14 cellular contexts compared by ENCODE assay signal in genomic region chr19:18487576-18488402, GRCh38. TPM values are rescaled to one million over a fixed set of nuclear protein-coding genes. Genes with fewer than 3 reads are reported as not detected.
DNase-seq lines count a peak whose midpoint lies in the region; ATAC-seq and TF ChIP-seq lines count a peak whose summit lies in the region.
"Had no signal": no experiment of that assay in that cellular context is flagged by ENCODE, and none has a peak within 500 bp of the region (broad histone marks: within the 10 kb centered on the region; RNA-seq: fewer than 3 reads in every experiment).

No MANE protein-coding gene starts in this region.

- H3K4me1 ChIP-seq in testis (peaks cover 75% of the 10 kb centered on the region), uterus (peaks cover 0 to 12% of the 10 kb centered on the region in 2 donors)

- DNase-seq in activated naive CD4-positive, alpha-beta T cell treated with anti-CD3 and anti-CD28 coated beads, Interleukin-2, amount 50 U/mL, for 72 hours (ENCODE audit: low spot score in 2 of 2), result no peak
- no peak for DNase-seq in activated naive CD4-positive, alpha-beta T cell (lab: John Stamatoyannopoulos, UW)
- DNase-seq in WTC11 (ENCODE audit: low spot score) (no peak), glutamatergic neuron (no peak), testis (peak; percentile 74), KG1 (lab: John Stamatoyannopoulos, UW) (no peak), GF-D8 (lab: John Stamatoyannopoulos, UW) (no peak), uterus (no peak)
- DNase-seq: activated CD4-positive, CD25-positive, alpha-beta regulatory T cell treated with anti-CD3 and anti-CD28 coated beads, Interleukin-2, amount 50 U/mL, for 72 hours; DMS153; left lung; NCI-H1105 treated with DMSO at 0.1 percent for 48 hours; NCI-H345 had no signal

- TF ChIP-seq POLR2A in testis (IDR thresholded peaks at IDR 0.05), result no peak
- no peak for TF ChIP-seq POLR2A in uterus (IDR thresholded peaks at IDR 0.05)

- H3K4me3 Mint-ChIP-seq in WTC11, result no peak overlapping the region
- peak overlapping the region; percentile 57 for H3K4me3 Mint-ChIP-seq in glutamatergic neuron (ENCODE audit: unreplicated experiment)

- 61 to 73% methylated on average over 12 to 17 of the region's 17 CpGs for WGBS in testis, 2 donors

- no peaks in the 10 kb centered on the region for H3K36me3 ChIP-seq in testis (ENCODE audit: low read depth, missing control alignments)
- H3K36me3 ChIP-seq in uterus, result no peaks in the 10 kb centered on the region
- H3K36me3 ChIP-seq: left lung had no signal

- TF ChIP-seq CTCF in WTC11 (IDR thresholded peaks at IDR 0.05) (no peak), glutamatergic neuron (IDR thresholded peaks at IDR 0.05; ENCODE audit: partially characterized antibody, unreplicated experiment) (no peak), testis (IDR thresholded peaks at IDR 0.05) (peak in 1 of 3 experiments; percentile 51), uterus (IDR thresholded peaks at IDR 0.05) (no peak)

- no peaks in the 10 kb centered on the region for H3K27me3 ChIP-seq in testis
- no peaks in the 10 kb centered on the region for H3K27me3 ChIP-seq in uterus
- H3K27me3 ChIP-seq: left lung had no signal

- H3K9me3 Mint-ChIP-seq in activated naive CD4-positive, alpha-beta T cell treated with anti-CD3 and anti-CD28 coated beads, Interleukin-2, amount 50 U/mL, for 72 hours, result no peaks in the 10 kb centered on the region
- H3K9me3 Mint-ChIP-seq in WTC11, result no peaks in the 10 kb centered on the region
- peaks cover 3% of the 10 kb centered on the region for H3K9me3 Mint-ChIP-seq in glutamatergic neuron (ENCODE audit: unreplicated experiment)

- CTCF ChIA-PET in WTC11 (lab: Charles Lee), result interaction anchor here (0.7 to 3.3 kb wide), 22 partner anchors 7 to 359 kb away, joined by 3 to 30 read pairs (median 9); partner anchors contain the start of genes ELL, KXD1, REX1BD and UBA52

- ATAC-seq in activated naive CD4-positive, alpha-beta T cell treated with anti-CD3 and anti-CD28 coated beads, Interleukin-2, amount 50 U/mL, for 72 hours, result no peak
- ATAC-seq in WTC11, result no peak

- intact Hi-C loops in testis (cut with DNase I; ENCODE audit: low total_unique reads) (no loop called here), uterus (cut with DNase I; ENCODE audit: low total_unique reads) (no loop called here)

- no peaks in the 10 kb centered on the region for H3K27me3 Mint-ChIP-seq in WTC11 (ENCODE audit: low read depth)
- peaks cover 12% of the 10 kb centered on the region for H3K27me3 Mint-ChIP-seq in glutamatergic neuron (ENCODE audit: unreplicated experiment)

- H3K4me3 ChIP-seq in testis (no peak overlapping the region), uterus (no peak overlapping the region)
- H3K4me3 ChIP-seq: left lung, smooth muscle cell had no signal

- peak overlapping the region; percentile 25 to 29 for H3K27ac ChIP-seq in testis
- H3K27ac ChIP-seq in uterus, result peak overlapping the region in 1 of 2 donors; percentile 7

- no peaks in the 10 kb centered on the region for H3K9me3 ChIP-seq in testis
- no peaks in the 10 kb centered on the region for H3K9me3 ChIP-seq in uterus
- H3K9me3 ChIP-seq: left lung had no signal

- peak overlapping the region; percentile 27 to 82 for H3K27ac Mint-ChIP-seq in activated naive CD4-positive, alpha-beta T cell treated with anti-CD3 and anti-CD28 coated beads, Interleukin-2, amount 50 U/mL, for 72 hours
- H3K27ac Mint-ChIP-seq in WTC11, result peak overlapping the region; percentile 60; the same call in 1 of the 2 replicates
- no peak overlapping the region for H3K27ac Mint-ChIP-seq in glutamatergic neuron (ENCODE audit: unreplicated experiment)

- POLR2A ChIA-PET in WTC11 (lab: Charles Lee), result interaction anchor here (1.3 kb wide), 1 partner anchor 14 kb away, joined by 3 read pairs; no protein-coding TSS in a partner anchor

- peaks cover 32% of the 10 kb centered on the region for H3K4me1 Mint-ChIP-seq in WTC11
- peaks cover 25% of the 10 kb centered on the region for H3K4me1 Mint-ChIP-seq in glutamatergic neuron (ENCODE audit: low read depth, unreplicated experiment)

- no peaks in the 10 kb centered on the region for H3K36me3 Mint-ChIP-seq in activated naive CD4-positive, alpha-beta T cell treated with anti-CD3 and anti-CD28 coated beads, Interleukin-2, amount 50 U/mL, for 72 hours
- H3K36me3 Mint-ChIP-seq in WTC11 (no peaks in the 10 kb centered on the region), glutamatergic neuron (ENCODE audit: unreplicated experiment) (no peaks in the 10 kb centered on the region)

TF ChIP-seq in WTC11, 78 proteins besides CTCF, POLR2A, EP300 and RAD21 (continues in another document):
- TF ChIP-seq TP53 (CRISPR knock-in tag; IDR thresholded peaks at IDR 0.05) (no peak), ZNF532 (CRISPR knock-in tag; IDR thresholded peaks at IDR 0.05; ENCODE audit: borderline replicate concordance) (no peak), GABPB1 (CRISPR knock-in tag; IDR thresholded peaks at IDR 0.05) (no peak), ZBTB21 (CRISPR knock-in tag; IDR thresholded peaks at IDR 0.05; ENCODE audit: borderline replicate concordance) (no peak), SMAD4 (CRISPR knock-in tag; IDR thresholded peaks at IDR 0.05) (no peak), E2F1 (CRISPR knock-in tag; IDR thresholded peaks at IDR 0.05) (no peak), SP1 (CRISPR knock-in tag; conservative IDR thresholded peaks at IDR 0.05) (no peak), E2F4 (CRISPR knock-in tag; IDR thresholded peaks at IDR 0.05; ENCODE audit: borderline replicate concordance, low read depth) (no peak)

RNA-seq across cellular contexts. Expression of gene ELL, which starts 34.1 kb away (rescaled TPM):
- total RNA-seq in activated naive CD4-positive, alpha-beta T cell treated with anti-CD3 and anti-CD28 coated beads, Interleukin-2, amount 50 U/mL, for 72 hours, result 10 to 100 TPM; 18.8 to 23.0 TPM
- 11.6 to 17.3 TPM (median 13.1 TPM) in 3 replicates for total RNA-seq in WTC11 (2021)
- 11.6 TPM for total RNA-seq in glutamatergic neuron (ENCODE audit: unreplicated experiment)
- 10 to 100 TPM; 75.8 to 76.1 TPM for total RNA-seq in testis
- 48.0 TPM for polyA plus RNA-seq in testis (ENCODE audit: insufficient read depth, low read depth, low replicate concordance)
- 10 to 100 TPM in 3 of 4 donors, 1 to 10 TPM in 1; 4.1 to 43.5 (median 21.7) TPM for total RNA-seq in uterus

RNA-seq across cellular contexts. Expression of gene ISYNA1, which starts 49.9 kb away (rescaled TPM):
- total RNA-seq in activated naive CD4-positive, alpha-beta T cell treated with anti-CD3 and anti-CD28 coated beads, Interleukin-2, amount 50 U/mL, for 72 hours, result 10 to 100 TPM; 19.7 to 30.8 TPM
- total RNA-seq in WTC11 (2021) (236 to 310 TPM (median 307 TPM) in 3 replicates), glutamatergic neuron (ENCODE audit: unreplicated experiment) (111 TPM), testis (1,000 to 10,000 TPM in 1 of 2 donors, 100 to 1,000 TPM in 1; 1,000 to 1,122 TPM), uterus (100 to 1,000 TPM in 2 of 4 donors, 10 to 100 TPM in 2; 56.8 to 152 (median 106) TPM)
- 493 TPM for polyA plus RNA-seq in testis (ENCODE audit: insufficient read depth, low read depth, low replicate concordance)

RNA-seq across cellular contexts. Expression of gene FKBP8, which starts 55.6 kb away (rescaled TPM):
- 100 to 1,000 TPM; 153 to 236 TPM for total RNA-seq in activated naive CD4-positive, alpha-beta T cell treated with anti-CD3 and anti-CD28 coated beads, Interleukin-2, amount 50 U/mL, for 72 hours
- total RNA-seq in WTC11 (2021), result 345 to 423 TPM (median 410 TPM) in 3 replicates
- 203 TPM for total RNA-seq in glutamatergic neuron (ENCODE audit: unreplicated experiment)
- total RNA-seq in testis, result 100 to 1,000 TPM; 587 to 614 TPM
- 571 TPM for polyA plus RNA-seq in testis (ENCODE audit: insufficient read depth, low read depth, low replicate concordance)
- 100 to 1,000 TPM; 139 to 273 (median 205) TPM for total RNA-seq in uterus
